ENCODE assay signal across 22 cellular contexts in the genomic region with DNA sequence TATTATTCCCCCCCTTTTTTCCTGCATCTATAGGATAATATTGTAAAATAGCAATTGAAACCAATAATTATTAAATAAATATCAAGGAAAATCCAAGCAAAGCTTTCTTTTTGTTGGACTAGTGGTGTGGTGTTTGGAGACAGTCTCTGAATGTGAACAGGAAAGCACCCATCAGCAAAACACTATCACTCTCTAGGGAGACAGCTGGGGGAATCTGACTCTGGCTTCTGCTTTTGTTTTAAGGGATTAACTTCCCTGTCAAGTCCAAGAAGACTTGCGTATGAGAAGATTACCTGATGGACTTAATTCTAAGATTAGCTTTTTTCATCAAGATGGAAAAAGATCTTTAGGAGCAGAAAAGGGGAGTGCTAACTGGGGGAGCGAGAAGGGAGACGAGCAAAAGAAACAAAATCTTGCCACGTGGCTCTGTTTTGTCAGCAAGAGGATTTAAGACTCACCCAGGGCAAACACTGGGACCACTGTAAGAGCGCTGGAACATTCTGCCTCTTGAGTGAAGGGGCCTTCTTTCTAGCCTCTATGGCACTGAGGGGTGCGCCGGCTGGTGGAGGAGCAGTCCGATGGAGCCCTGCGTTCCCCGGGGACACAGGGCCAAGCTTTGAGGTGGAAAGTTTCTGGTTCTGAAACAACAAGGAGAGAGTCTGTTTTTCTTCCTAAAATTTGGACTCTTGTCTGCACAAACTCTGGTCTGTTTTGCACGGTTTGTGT. TPM values are rescaled to one million over a fixed set of nuclear protein-coding genes. Genes with fewer than 3 reads are reported as not detected.
DNase-seq lines count a peak whose midpoint lies in the region; ATAC-seq and TF ChIP-seq lines count a peak whose summit lies in the region.
"Had no signal": no experiment of that assay in that cellular context is flagged by ENCODE, and none has a peak within 500 bp of the region (broad histone marks: within the 10 kb centered on the region; RNA-seq: fewer than 3 reads in every experiment).

No MANE protein-coding gene starts in this region.

- peak overlapping the region; percentile 33 for H3K27ac Mint-ChIP-seq in Caco-2 (ENCODE audit: unreplicated experiment)
- H3K27ac Mint-ChIP-seq in chondrocyte (ENCODE audit: unreplicated experiment): peak overlapping the region; percentile 45
- peak overlapping the region; percentile 52 for H3K27ac Mint-ChIP-seq in nephron progenitor cell
- H3K27ac Mint-ChIP-seq in WTC11: no peak overlapping the region
- H3K27ac Mint-ChIP-seq: CD4-positive, alpha-beta memory T cell; stimulated activated naive B cell treated with anti-CD40 and anti-IgM and Interleukin-4, amounts not matched to agents 10 μg/mL and 1 μg/mL and 100 μg/mL, for 72 hours had no signal

- H3K36me3 Mint-ChIP-seq in Caco-2 (ENCODE audit: insufficient read depth, unreplicated experiment) (peaks cover 66% of the 10 kb centered on the region), chondrocyte (ENCODE audit: low read depth) (peaks cover 28% of the 10 kb centered on the region), nephron progenitor cell (ENCODE audit: low read depth) (peaks cover 80% of the 10 kb centered on the region), WTC11 (peaks cover 69% of the 10 kb centered on the region)

- H3K4me1 Mint-ChIP-seq in Caco-2 (ENCODE audit: low read depth, unreplicated experiment): no peaks in the 10 kb centered on the region
- peaks cover 20% of the 10 kb centered on the region for H3K4me1 Mint-ChIP-seq in chondrocyte (ENCODE audit: low read depth)
- H3K4me1 Mint-ChIP-seq in nephron progenitor cell: peaks cover 28% of the 10 kb centered on the region
- peaks cover 31% of the 10 kb centered on the region for H3K4me1 Mint-ChIP-seq in WTC11

- POLR2A ChIA-PET in Caco-2 (lab: Charles Lee) (no interaction called here), WTC11 (lab: Charles Lee) (no interaction called here)

- no peaks in the 10 kb centered on the region for H3K4me1 ChIP-seq in Caco-2
- H3K4me1 ChIP-seq: tibial nerve had no signal

- DNase-seq in Caco-2 (no peak), NCI-H524 treated with DMSO at 0.1 percent for 48 hours (lab: John Stamatoyannopoulos, UW) (peak; percentile 89), chondrocyte (ENCODE audit: low spot score) (no peak), nephron progenitor cell (no peak), NCI-H774 (lab: John Stamatoyannopoulos, UW) (no peak), WTC11 (ENCODE audit: low spot score) (no peak)
- no peak for DNase-seq in activated naive CD4-positive, alpha-beta T cell treated with anti-CD3 and anti-CD28 coated beads, Interleukin-2, amount 50 U/mL, for 16 hours
- DNase-seq: activated CD4-positive, alpha-beta T cell treated with anti-CD3 and anti-CD28 coated beads, Interleukin-2, amount 50 U/mL, for 1 hour; activated CD8-positive, alpha-beta memory T cell treated with anti-CD3 and anti-CD28 coated beads, Interleukin-2, amount 50 U/mL, for 4 hours; activated gamma-delta T cell; CD4-positive, alpha-beta memory T cell; effector CD8-positive, alpha-beta T cell; mesendoderm; natural killer cell; NCI-H1436 treated with DMSO at 0.1 percent for 48 hours; NCI-H526 treated with DMSO at 0.1 percent for 48 hours; PC-9; stimulated activated CD4-positive, alpha-beta T cell treated with anti-CD3 and anti-CD28 coated beads, Interleukin-1b, Interleukin-23, amount 100 ng/mL, for 48 hours; stimulated activated naive B cell treated with anti-CD40 and anti-IgM and Interleukin-4, amounts not matched to agents 10 μg/mL and 1 μg/mL and 100 μg/mL, for 72 hours had no signal

- CTCF ChIA-PET in Caco-2 (lab: Charles Lee): no interaction called here
- CTCF ChIA-PET in WTC11 (lab: Charles Lee): no interaction called here

- H3K27me3 Mint-ChIP-seq in Caco-2 (ENCODE audit: insufficient read depth, unreplicated experiment): no peaks in the 10 kb centered on the region
- no peaks in the 10 kb centered on the region for H3K27me3 Mint-ChIP-seq in chondrocyte (ENCODE audit: low read depth)
- H3K27me3 Mint-ChIP-seq in nephron progenitor cell (ENCODE audit: low read depth, poor library complexity): peaks cover under 1% of the 10 kb centered on the region
- no peaks in the 10 kb centered on the region for H3K27me3 Mint-ChIP-seq in WTC11 (ENCODE audit: low read depth)
- H3K27me3 Mint-ChIP-seq: CD4-positive, alpha-beta memory T cell; stimulated activated naive B cell treated with anti-CD40 and anti-IgM and Interleukin-4, amounts not matched to agents 10 μg/mL and 1 μg/mL and 100 μg/mL, for 72 hours had no signal

- ATAC-seq in WTC11: no peak
- ATAC-seq in GM21381 (IDR thresholded peaks at IDR 0.05; ENCODE audit: unreplicated experiment): no peak
- ATAC-seq: natural killer cell; stimulated activated naive B cell treated with anti-CD40 and anti-IgM and Interleukin-4, amounts not matched to agents 10 μg/mL and 1 μg/mL and 100 μg/mL, for 72 hours had no signal

- H3K36me3 ChIP-seq in Caco-2 (ENCODE audit: control insufficient read depth, insufficient read depth, low read length): peaks cover 1% of the 10 kb centered on the region

- BruUV-seq in Caco-2 (replicated peaks; lab: Mats Ljungman, UMichigan): TSS peak; percentile 53

- H3K27me3 ChIP-seq in Caco-2 (replicated peaks; ENCODE audit: control insufficient read depth, insufficient read depth, low read length): no peaks in the 10 kb centered on the region
- H3K27me3 ChIP-seq: esophagus muscularis mucosa, tibial nerve had no signal

- H3K9me3 Mint-ChIP-seq in Caco-2 (ENCODE audit: unreplicated experiment): peaks cover 9% of the 10 kb centered on the region
- peaks cover 8% of the 10 kb centered on the region for H3K9me3 Mint-ChIP-seq in chondrocyte (ENCODE audit: low read depth)
- H3K9me3 Mint-ChIP-seq in nephron progenitor cell: peaks cover 46% of the 10 kb centered on the region
- peaks cover 26% of the 10 kb centered on the region for H3K9me3 Mint-ChIP-seq in WTC11
- H3K9me3 Mint-ChIP-seq: natural killer cell had no signal

- no peak for TF ChIP-seq CTCF in Caco-2 (IDR thresholded peaks at IDR 0.05; ENCODE audit: insufficient read depth in 1 of 2, low read depth in 1 of 2, low read length in 1 of 2, severe bottlenecking in 1 of 2, unreplicated experiment in 1 of 2)
- TF ChIP-seq CTCF in chondrocyte (IDR thresholded peaks at IDR 0.05): no peak
- TF ChIP-seq CTCF in nephron progenitor cell (IDR thresholded peaks at IDR 0.05): no peak
- TF ChIP-seq CTCF in WTC11 (IDR thresholded peaks at IDR 0.05): no peak

- no peak overlapping the region for H3K4me3 ChIP-seq in Caco-2 (ENCODE audit: low read depth, low read length)
- H3K4me3 ChIP-seq: esophagus muscularis mucosa, PC-9, tibial nerve had no signal

- no peak overlapping the region for H3K4me3 Mint-ChIP-seq in Caco-2 (ENCODE audit: unreplicated experiment)
- no peak overlapping the region for H3K4me3 Mint-ChIP-seq in chondrocyte (ENCODE audit: unreplicated experiment)
- H3K4me3 Mint-ChIP-seq in nephron progenitor cell: no peak overlapping the region
- H3K4me3 Mint-ChIP-seq in WTC11: no peak overlapping the region
- H3K4me3 Mint-ChIP-seq: CD4-positive, alpha-beta memory T cell had no signal

- no peaks in the 10 kb centered on the region for H3K9me3 ChIP-seq in Caco-2

- intact Hi-C loops in Caco-2 (cut with micrococcal nuclease; ENCODE audit: unreplicated experiment): no loop called here

TF ChIP-seq in WTC11, 78 proteins besides CTCF, POLR2A, EP300 and RAD21:
- TF ChIP-seq, protein P1, sequence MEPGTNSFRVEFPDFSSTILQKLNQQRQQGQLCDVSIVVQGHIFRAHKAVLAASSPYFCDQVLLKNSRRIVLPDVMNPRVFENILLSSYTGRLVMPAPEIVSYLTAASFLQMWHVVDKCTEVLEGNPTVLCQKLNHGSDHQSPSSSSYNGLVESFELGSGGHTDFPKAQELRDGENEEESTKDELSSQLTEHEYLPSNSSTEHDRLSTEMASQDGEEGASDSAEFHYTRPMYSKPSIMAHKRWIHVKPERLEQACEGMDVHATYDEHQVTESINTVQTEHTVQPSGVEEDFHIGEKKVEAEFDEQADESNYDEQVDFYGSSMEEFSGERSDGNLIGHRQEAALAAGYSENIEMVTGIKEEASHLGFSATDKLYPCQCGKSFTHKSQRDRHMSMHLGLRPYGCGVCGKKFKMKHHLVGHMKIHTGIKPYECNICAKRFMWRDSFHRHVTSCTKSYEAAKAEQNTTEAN (CRISPR knock-in tag; IDR thresholded peaks at IDR 0.05): no peak
- no peak for TF ChIP-seq TCF7 (CRISPR knock-in tag; IDR thresholded peaks at IDR 0.05; ENCODE audit: low read depth)
TF ChIP-seq in WTC11: peak in this region for 0.

RNA-seq across cellular contexts. Expression of a gene that starts 0.6 kb away (rescaled TPM):
- 126 and 128 TPM in 2 replicates for total RNA-seq in Caco-2 (2022)
- 95.4 to 102 TPM (median 97.7 TPM) in 3 replicates for total RNA-seq in chondrocyte
- total RNA-seq in WTC11 (2021): 52.8 to 56.1 TPM (median 54.2 TPM) in 3 replicates
